ENCODE assay signal across 18 cellular contexts in genomic region chr9:22617156-22617555, GRCh38.
"Had no signal": no experiment of that assay in that cellular context is flagged by ENCODE, and none has a peak within 500 bp of the region (broad histone marks: within the 10 kb centered on the region; RNA-seq: fewer than 3 reads in every experiment).

No MANE protein-coding gene starts in this region.

- H3K9me3 ChIP-seq: colonic mucosa, mucosa of descending colon, right atrium auricular region, sigmoid colon had no signal

- H3K4me3 ChIP-seq: colonic mucosa, mucosa of descending colon, right atrium auricular region, sigmoid colon had no signal

- H3K4me1 ChIP-seq: colonic mucosa, foreskin keratinocyte, right atrium auricular region, sigmoid colon had no signal

- DNase-seq: colonic mucosa; dermis blood vessel endothelial cell; endodermal cell; erythroblast; foreskin keratinocyte; head of caudate nucleus; hippocampal formation; kidney glomerular epithelial cell; mammary epithelial cell; mucosa of descending colon; natural killer cell; posterior cingulate gyrus; sigmoid colon; small intestine; stimulated activated CD4-positive, alpha-beta T cell treated with anti-CD3 and anti-CD28 coated beads, Interleukin-2, amount 100 ng/mL, for 48 hours; stimulated activated naive CD4-positive, alpha-beta T cell treated with Interleukin-2 at 50 U/mL for 16 hours; trophoblast cell had no signal

- H3K27ac ChIP-seq: colonic mucosa, foreskin keratinocyte, right atrium auricular region, sigmoid colon had no signal

- H3K36me3 ChIP-seq: colonic mucosa, right atrium auricular region, sigmoid colon had no signal

- H3K27me3 ChIP-seq: colonic mucosa, foreskin keratinocyte, right atrium auricular region, sigmoid colon had no signal
